Comparison of ENCODE assay signal across 9 cellular contexts in genomic region chr2:110687775-110688484, GRCh38. TPM values are rescaled to one million over a fixed set of nuclear protein-coding genes. Genes with fewer than 3 reads are reported as not detected.
"Had no signal": no experiment of that assay in that cellular context is flagged by ENCODE, and none has a peak within 500 bp of the region (broad histone marks: within the 10 kb centered on the region; RNA-seq: fewer than 3 reads in every experiment).

No MANE protein-coding gene starts in this region.

RNA-seq across cellular contexts. Expression of gene BUB1, which starts 10.1 kb away (rescaled TPM):
- total RNA-seq: body of pancreas had no signal

RNA-seq across cellular contexts. Expression of gene ACOXL, which starts 44.4 kb away (rescaled TPM):
- total RNA-seq: activated naive CD4-positive, alpha-beta T cell treated with anti-CD3 and anti-CD28 coated beads for 36 hours; breast epithelium; cardiac septum; LHCN-M2; NCI-H460; Peyer's patch; SJSA1 had no signal
- polyA plus RNA-seq: SK-N-SH had no signal
